Comparison of ENCODE assay signal across 18 cellular contexts in genomic region chr14:74771409-74771808, GRCh38. TPM values are rescaled to one million over a fixed set of nuclear protein-coding genes. Genes with fewer than 3 reads are reported as not detected.
DNase-seq lines count a peak whose midpoint lies in the region; ATAC-seq and TF ChIP-seq lines count a peak whose summit lies in the region.
"Had no signal": no experiment of that assay in that cellular context is flagged by ENCODE, and none has a peak within 500 bp of the region (broad histone marks: within the 10 kb centered on the region; RNA-seq: fewer than 3 reads in every experiment).

No MANE protein-coding gene starts in this region.

- H3K27ac Mint-ChIP-seq in natural killer cell: peak overlapping the region; percentile 12 to 17
- H3K27ac Mint-ChIP-seq in natural killer cell treated with Interleukin-12 subunit alpha and Interleukin-12 subunit beta and Interleukin-15 and Interleukin-18, amount 100 ng/mL, for 72 hours: no peak overlapping the region
- peak overlapping the region; percentile 80 for H3K27ac Mint-ChIP-seq in T-helper 17 cell
- H3K27ac Mint-ChIP-seq in immature natural killer cell: peak overlapping the region in 2 of 6 donors; percentile 5 to 52

- no peak for TF ChIP-seq CTCF in natural killer cell (IDR thresholded peaks at IDR 0.05)
- TF ChIP-seq CTCF in fibroblast of pulmonary artery (IDR thresholded peaks at IDR 0.05; ENCODE audit: low read length, missing control alignments): no peak

- no peaks in the 10 kb centered on the region for H3K9me3 Mint-ChIP-seq in natural killer cell
- no peaks in the 10 kb centered on the region for H3K9me3 Mint-ChIP-seq in natural killer cell treated with Interleukin-12 subunit alpha and Interleukin-12 subunit beta and Interleukin-15 and Interleukin-18, amount 100 ng/mL, for 72 hours
- H3K9me3 Mint-ChIP-seq in immature natural killer cell: no peaks in the 10 kb centered on the region

- H3K4me3 Mint-ChIP-seq in natural killer cell (no peak overlapping the region), T-helper 17 cell (no peak overlapping the region), immature natural killer cell (no peak overlapping the region)
- H3K4me3 Mint-ChIP-seq in natural killer cell treated with Interleukin-12 subunit alpha and Interleukin-12 subunit beta and Interleukin-15 and Interleukin-18, amount 100 ng/mL, for 72 hours: no peak overlapping the region

- DNase-seq in natural killer cell (no peak), T-helper 17 cell (no peak), fibroblast of pulmonary artery (ENCODE audit: low read depth) (peak; percentile 17), NCI-H2029 treated with DMSO at 0.1 percent for 48 hours (lab: John Stamatoyannopoulos, UW) (no peak), immature natural killer cell (no peak)
- no peak for DNase-seq in natural killer cell treated with Interleukin-12 subunit alpha and Interleukin-12 subunit beta and Interleukin-15 and Interleukin-18, amount 100 ng/mL, for 72 hours (ENCODE audit: low spot score)
- DNase-seq in activated CD4-positive, CD25-positive, alpha-beta regulatory T cell treated with anti-CD3 and anti-CD28 coated beads, Interleukin-2, amount 50 U/mL, for 72 hours: no peak
- DNase-seq: DND-41, H7, KG1, NCI-H1048, NCI-H1436 treated with DMSO at 0.1 percent for 48 hours, NCI-H2081, NCI-H510A, NCI-H82, PC-3 had no signal

- H3K4me1 Mint-ChIP-seq in natural killer cell: peaks cover 36% of the 10 kb centered on the region in 2 donors
- H3K4me1 Mint-ChIP-seq in natural killer cell treated with Interleukin-12 subunit alpha and Interleukin-12 subunit beta and Interleukin-15 and Interleukin-18, amount 100 ng/mL, for 72 hours (ENCODE audit: low read depth in 2 of 2): peaks cover 25 to 30% of the 10 kb centered on the region in 2 donors
- H3K4me1 Mint-ChIP-seq in T-helper 17 cell: peaks cover 39% of the 10 kb centered on the region
- peaks cover 43 to 61% of the 10 kb centered on the region in 2 donors for H3K4me1 Mint-ChIP-seq in immature natural killer cell

- H3K9me3 ChIP-seq in T-helper 17 cell (ENCODE audit: control insufficient read depth, low read length, poor library complexity, severe bottlenecking): no peaks in the 10 kb centered on the region
- H3K9me3 ChIP-seq: BLaER1 had no signal

- intact Hi-C loops in natural killer cell (cut with micrococcal nuclease): no loop called here

- no peak overlapping the region for H3K4me3 ChIP-seq in fibroblast of pulmonary artery (replicated peaks; ENCODE audit: low read depth, low read length)
- H3K4me3 ChIP-seq: BLaER1, GM12878 had no signal

- no peaks in the 10 kb centered on the region for H3K36me3 Mint-ChIP-seq in natural killer cell
- peaks cover 5% of the 10 kb centered on the region for H3K36me3 Mint-ChIP-seq in natural killer cell treated with Interleukin-12 subunit alpha and Interleukin-12 subunit beta and Interleukin-15 and Interleukin-18, amount 100 ng/mL, for 72 hours
- peaks cover 7% of the 10 kb centered on the region for H3K36me3 Mint-ChIP-seq in T-helper 17 cell (ENCODE audit: low read depth)
- peaks cover 0 to 6% (median 4%) of the 10 kb centered on the region in 3 donors for H3K36me3 Mint-ChIP-seq in immature natural killer cell

- ATAC-seq in natural killer cell: no peak
- ATAC-seq in natural killer cell treated with Interleukin-12 subunit alpha and Interleukin-12 subunit beta and Interleukin-15 and Interleukin-18, amount 100 ng/mL, for 72 hours: no peak
- ATAC-seq in T-helper 17 cell: no peak
- ATAC-seq: GM12878, PC-3 had no signal

- H3K27me3 Mint-ChIP-seq in natural killer cell (ENCODE audit: low read depth in 2 of 2) (no peaks in the 10 kb centered on the region), T-helper 17 cell (no peaks in the 10 kb centered on the region), immature natural killer cell (ENCODE audit: low read depth in 3 of 3) (peaks cover 0 to 2% (median 2%) of the 10 kb centered on the region in 3 donors)
- no peaks in the 10 kb centered on the region for H3K27me3 Mint-ChIP-seq in natural killer cell treated with Interleukin-12 subunit alpha and Interleukin-12 subunit beta and Interleukin-15 and Interleukin-18, amount 100 ng/mL, for 72 hours

RNA-seq across cellular contexts. Expression of gene YLPM1, which starts 8.3 kb away (rescaled TPM):
- 100 to 1,000 TPM in 1 of 3 donors, 10 to 100 TPM in 2; 86.1 to 101 (median 93.3) TPM for total RNA-seq in natural killer cell
- 10 to 100 TPM; 53.6 to 74.8 TPM for total RNA-seq in natural killer cell treated with Interleukin-12 subunit alpha and Interleukin-12 subunit beta and Interleukin-15 and Interleukin-18, amount 100 ng/mL, for 72 hours
- 10 to 100 TPM; 90.2 to 90.9 TPM for total RNA-seq in T-helper 17 cell
- 10 to 100 TPM in 1 of 3 donors, 1 to 10 TPM in 2; 3.8 to 17.2 (median 4.8) TPM for polyA plus RNA-seq in immature natural killer cell

RNA-seq across cellular contexts. Expression of gene FCF1, which starts 58.5 kb away (rescaled TPM):
- 10 to 100 TPM; 37.1 to 49.6 (median 40.4) TPM for total RNA-seq in natural killer cell
- 10 to 100 TPM; 45.2 to 55.8 TPM for total RNA-seq in natural killer cell treated with Interleukin-12 subunit alpha and Interleukin-12 subunit beta and Interleukin-15 and Interleukin-18, amount 100 ng/mL, for 72 hours
- 10 to 100 TPM; 37.2 to 39.5 TPM for total RNA-seq in T-helper 17 cell
- polyA plus RNA-seq in immature natural killer cell: 10 to 100 TPM; 25.9 to 34.2 (median 31.8) TPM

RNA-seq across cellular contexts. Expression of gene AREL1, which starts 58.5 kb away (rescaled TPM):
- 10 to 100 TPM; 65.9 to 83.0 (median 82.3) TPM for total RNA-seq in natural killer cell
- 10 to 100 TPM; 57.3 to 62.4 TPM for total RNA-seq in natural killer cell treated with Interleukin-12 subunit alpha and Interleukin-12 subunit beta and Interleukin-15 and Interleukin-18, amount 100 ng/mL, for 72 hours
- total RNA-seq in T-helper 17 cell: 10 to 100 TPM; 44.9 to 49.0 TPM
- polyA plus RNA-seq in immature natural killer cell: 10 to 100 TPM; 11.9 to 30.6 (median 14.0) TPM

Comparison
In these comparisons a context has a peak if more than half of its experiments do, and no peak if none do; other contexts are left out.
1. H3K27ac Mint-ChIP-seq: peak in natural killer cell (2 of 2) and T-helper 17 cell (single experiment); none in natural killer cell treated with Interleukin-12 subunit alpha and Interleukin-12 subunit beta and Interleukin-15 and Interleukin-18, amount 100 ng/mL, for 72 hours (0 of 2).